12 cellular contexts compared by ENCODE assay signal in genomic region chr9:134436356-134436717, GRCh38.
DNase-seq lines count a peak whose midpoint lies in the region; ATAC-seq and TF ChIP-seq lines count a peak whose summit lies in the region.
"Had no signal": no experiment of that assay in that cellular context is flagged by ENCODE, and none has a peak within 500 bp of the region (broad histone marks: within the 10 kb centered on the region; RNA-seq: fewer than 3 reads in every experiment).

No MANE protein-coding gene starts in this region.

- no peak for ATAC-seq in body of pancreas
- ATAC-seq in right lobe of liver = no peak

- H3K27ac ChIP-seq in HEK293 (ENCODE audit: extremely low read depth, low read depth, low read length) = no peak overlapping the region
- peak overlapping the region in 3 of 4 donors; percentile 88 to 92 (median 91) for H3K27ac ChIP-seq in body of pancreas
- H3K27ac ChIP-seq in right lobe of liver = peak overlapping the region in 2 of 3 donors; percentile 73 to 93
- peak overlapping the region in 6 of 8 donors; percentile 32 to 88 (median 82) for H3K27ac ChIP-seq in spleen

- 81 to 84% methylated on average over 12 of the region's 12 CpGs for WGBS in body of pancreas, 2 donors
- WGBS in right lobe of liver (ENCODE audit: insufficient coverage, low coverage, low lambda C conversion rate, missing lambda C conversion rate) = 56% methylated on average over 10 of the region's 12 CpGs
- WGBS in spleen, 5 donors = 85 to 89% (median 86%) methylated on average over 12 of the region's 12 CpGs

- POLR2A ChIA-PET in HEK293 (lab: Yijun Ruan, JAX) = interaction anchor here (1.3 kb wide), 1 partner anchor 109 kb away, joined by 4 read pairs; no protein-coding TSS in a partner anchor

- TF ChIP-seq POLR2A in body of pancreas (IDR thresholded peaks at IDR 0.05) (no peak), right lobe of liver (IDR thresholded peaks at IDR 0.05) (no peak), spleen (IDR thresholded peaks at IDR 0.05) (no peak), erythroblast (IDR thresholded peaks at IDR 0.05; ENCODE audit: low read length) (no peak)

- no peaks in the 10 kb centered on the region for H3K9me3 ChIP-seq in HEK293 (ENCODE audit: control insufficient read depth, insufficient read depth, low read depth, low read length)
- H3K9me3 ChIP-seq in body of pancreas = no peaks in the 10 kb centered on the region
- no peaks in the 10 kb centered on the region for H3K9me3 ChIP-seq in right lobe of liver
- no peaks in the 10 kb centered on the region for H3K9me3 ChIP-seq in spleen
- H3K9me3 ChIP-seq: BE2C had no signal

- CTCF ChIA-PET in HEK293 (lab: Yijun Ruan, JAX) = interaction anchor here (1.2 to 3.2 kb wide), 4 partner anchors 12 to 269 kb away, joined by 3 to 14 read pairs (median 6); no protein-coding TSS in a partner anchor

- H3K4me3 ChIP-seq in HEK293 (ENCODE audit: low read depth, low read length) (no peak overlapping the region), body of pancreas (no peak overlapping the region), right lobe of liver (no peak overlapping the region), spleen (no peak overlapping the region)

- TF ChIP-seq CTCF in HEK293 (tag by site-specific recombination; IDR thresholded peaks at IDR 0.05) (no peak), body of pancreas (IDR thresholded peaks at IDR 0.05) (no peak), right lobe of liver (IDR thresholded peaks at IDR 0.05) (no peak), spleen (IDR thresholded peaks at IDR 0.05 in 8 of 11, conservative IDR thresholded peaks at IDR 0.05 in 3 of 11) (no peak)

- H3K36me3 ChIP-seq in HEK293 (ENCODE audit: control insufficient read depth in 2 of 2, insufficient read depth in 1 of 2, low read length in 2 of 2) (peaks cover 0 to 35% of the 10 kb centered on the region in 2 experiments; a peak in 1 of 3 replicates), body of pancreas (replicated peaks in 1 of 2; ENCODE audit: insufficient read depth in 1 of 2, low read depth in 2 of 2) (no peaks in the 10 kb centered on the region), right lobe of liver (peaks cover 0 to 34% (median 10%) of the 10 kb centered on the region in 4 donors), spleen (peaks cover 0 to 85% (median 36%) of the 10 kb centered on the region in 6 donors)

- H3K27me3 ChIP-seq in body of pancreas (no peaks in the 10 kb centered on the region), right lobe of liver (no peaks in the 10 kb centered on the region), spleen (replicated peaks in 1 of 7) (peaks cover 0 to 10% (median 0%) of the 10 kb centered on the region in 7 donors)
- H3K27me3 ChIP-seq: BE2C had no signal

- H3K4me1 ChIP-seq in HEK293 (ENCODE audit: control insufficient read depth, insufficient read depth, low read length) (peaks cover 4% of the 10 kb centered on the region; the same call in 1 of the 2 replicates), body of pancreas (peaks cover 45% of the 10 kb centered on the region), right lobe of liver (peaks cover 0 to 78% (median 40%) of the 10 kb centered on the region in 4 donors), spleen (peaks cover 14 to 86% (median 64%) of the 10 kb centered on the region in 6 donors)

- in situ Hi-C loops in ACHN (cut with HindIII; ENCODE audit: low pct_ligation_motif_present, low pct_unique_long_range_greater_than_20kb, low sequenced_read_pairs) = loop anchor here (25.0 kb wide), 1 partner anchor 249 kb away; no protein-coding TSS in a partner anchor

- DNase-seq in body of pancreas = no peak
- no peak for DNase-seq in right lobe of liver
- no peak for DNase-seq in spleen
- no peak for DNase-seq in ACHN
- DNase-seq in NCI-H2107 treated with DMSO at 0.1 percent for 48 hours (lab: John Stamatoyannopoulos, UW; ENCODE audit: unreplicated experiment) = no peak
- DNase-seq in erythroblast (lab: John Stamatoyannopoulos, UW) = no peak
- no peak for DNase-seq in HPDE6-E6E7 (ENCODE audit: extremely low spot score)
- DNase-seq: activated naive CD4-positive, alpha-beta T cell treated with anti-CD3 and anti-CD28 coated beads, Interleukin-2, amount 10 ng/mL, durations not matched to agents 7 days and 5 days; BE2C; DMS79 treated with DMSO at 0.1 percent for 48 hours; occipital lobe had no signal

- intact Hi-C loops in body of pancreas (cut with DNase I) (no loop called here), right lobe of liver (cut with DNase I) (loop anchor here in 1 of 2 donors (10.0 kb wide), 2 partner anchors 52 to 92 kb away; no protein-coding TSS in a partner anchor), spleen (cut with DNase I; ENCODE audit: low total_unique reads) (no loop called here)

TF ChIP-seq in HEK293, 187 proteins besides CTCF, POLR2A, EP300 and RAD21:
- TF ChIP-seq ZBTB17 (tag by site-specific recombination; IDR thresholded peaks at IDR 0.05) (0 out of 2 replicates have a peak, but pooled peaks have one; percentile 26), ZEB2 (tag by site-specific recombination; IDR thresholded peaks at IDR 0.05) (no peak)
